26 cellular contexts compared by ENCODE assay signal in the genomic region with DNA sequence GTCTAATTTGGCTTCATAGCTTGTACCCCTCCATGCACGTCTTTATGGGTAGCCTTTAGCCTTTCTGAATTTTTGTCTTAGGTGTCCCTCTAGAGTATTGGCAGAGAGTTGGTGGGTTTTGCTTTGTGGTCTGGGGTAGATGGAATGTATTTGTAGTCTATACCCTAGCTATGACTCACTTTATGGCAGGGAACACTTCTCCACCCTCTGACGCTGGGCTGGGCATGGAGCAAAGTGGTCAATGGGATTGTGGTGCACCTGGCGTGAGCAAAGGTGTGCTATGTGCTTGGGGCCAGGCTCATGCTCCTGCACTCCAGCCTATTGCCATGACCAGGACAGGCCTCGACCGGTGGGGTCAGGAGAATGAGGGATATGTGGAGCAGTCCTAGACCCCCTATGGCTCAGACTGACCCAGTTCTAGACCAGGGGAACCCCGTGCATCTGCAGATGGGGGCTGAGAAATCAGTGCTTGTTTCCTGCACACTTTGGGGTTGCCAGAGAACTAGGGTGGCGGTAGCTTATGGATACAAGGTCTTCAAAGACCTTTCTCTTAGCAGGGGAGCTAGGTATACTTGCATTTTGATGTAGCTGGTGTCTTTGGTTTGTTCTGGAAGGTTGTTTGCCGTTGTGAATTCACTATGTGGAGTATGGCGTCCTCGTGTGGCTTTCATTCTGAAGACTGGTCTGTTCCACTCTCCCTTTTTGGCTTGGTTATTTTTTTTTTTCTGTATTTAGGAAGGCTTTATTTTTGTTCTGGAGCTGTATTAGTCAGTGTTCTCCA. TPM values are rescaled to one million over a fixed set of nuclear protein-coding genes. Genes with fewer than 3 reads are reported as not detected.
A peak's percentile ranks its signal among the peaks of the same experiment; 100 is the strongest.
DNase-seq lines count a peak whose midpoint lies in the region; ATAC-seq, FAIRE-seq and TF ChIP-seq lines count a peak whose summit lies in the region.
"Had no signal": no experiment of that assay in that cellular context is flagged by ENCODE, and none has a peak within 500 bp of the region (broad histone marks: within the 10 kb centered on the region; RNA-seq: fewer than 3 reads in every experiment).

No MANE protein-coding gene starts in this region.

- H2BK120ac ChIP-seq in H1 (replicated peaks; ENCODE audit: low read depth, low read length): no peak overlapping the region

- no peak for TF ChIP-seq POLR2A in H1 (IDR thresholded peaks at IDR 0.05; ENCODE audit: control extremely low read depth in 1 of 2, low read depth in 2 of 2, low read length in 2 of 2)
- no peak for TF ChIP-seq POLR2A in lower leg skin (IDR thresholded peaks at IDR 0.05)

- no peak overlapping the region for H2AK5ac ChIP-seq in H1 (ENCODE audit: low read depth, low read length)

- peak overlapping the region in 1 of 2 donors; percentile 21 for H3K27ac Mint-ChIP-seq in activated naive CD4-positive, alpha-beta T cell treated with anti-CD3 and anti-CD28 coated beads, Interleukin-2, amount 50 U/mL, for 72 hours
- H3K27ac Mint-ChIP-seq: activated CD4-positive, alpha-beta T cell treated with anti-CD3 and anti-CD28 coated beads for 36 hours; stimulated activated memory B cell treated with anti-CD40 and anti-IgM and Interleukin-4, amounts not matched to agents 10 μg/mL and 1 μg/mL and 100 μg/mL, for 72 hours had no signal

- H3K9me3 ChIP-seq in PC-3 (ENCODE audit: low read length) (no peaks in the 10 kb centered on the region), H1 (ENCODE audit: insufficient read depth in 2 of 2, low read depth in 1 of 2, low read length in 1 of 2) (no peaks in the 10 kb centered on the region), psoas muscle (no peaks in the 10 kb centered on the region)
- H3K9me3 ChIP-seq: lower lobe of right lung, neutrophil, SJCRH30 had no signal

- peak; percentile 58 to 64 for TF ChIP-seq RAD21 in H1 (IDR thresholded peaks at IDR 0.05 in 1 of 2, conservative IDR thresholded peaks at IDR 0.05 in 1 of 2; ENCODE audit: low read depth in 2 of 2, low read length in 2 of 2)

- H3K4me3 ChIP-seq in PC-3 (ENCODE audit: low read length): no peak overlapping the region
- H3K4me3 ChIP-seq in H1 (ENCODE audit: extremely low read depth in 1 of 4, insufficient read depth in 2 of 4, low read depth in 3 of 4, low read length in 4 of 4): no peak overlapping the region
- H3K4me3 ChIP-seq in psoas muscle: no peak overlapping the region
- no peak overlapping the region for H3K4me3 ChIP-seq in lower leg skin (ENCODE audit: low read depth, poor library complexity, severe bottlenecking)
- H3K4me3 ChIP-seq: SJCRH30, smooth muscle cell had no signal

- H3K4me2 ChIP-seq in PC-3 (ENCODE audit: low read length) (no peak overlapping the region), H1 (ENCODE audit: insufficient read depth in 1 of 2, low read depth in 2 of 2, low read length in 2 of 2) (no peak overlapping the region)

- H3K23ac ChIP-seq in H1 (ENCODE audit: insufficient read length): no peak overlapping the region

- H3K56ac ChIP-seq in H1 (replicated peaks; ENCODE audit: insufficient read length, low read depth, low read length): no peak overlapping the region

- DNase-seq in PC-3: peak; percentile 58
- DNase-seq in H1 (ENCODE audit: low read depth in 1 of 2, low spot score in 2 of 2): no peak
- DNase-seq in psoas muscle: peak; percentile 6 to 14
- DNase-seq in activated naive CD4-positive, alpha-beta T cell treated with anti-CD3 and anti-CD28 coated beads, Interleukin-2, amount 50 U/mL, for 72 hours (ENCODE audit: low spot score in 2 of 2): no peak
- no peak for DNase-seq in NCI-H1436 treated with DMSO at 0.1 percent for 48 hours (lab: John Stamatoyannopoulos, UW)
- no peak for DNase-seq in activated T-cell treated with anti-CD3 and anti-CD28 coated beads, Interleukin-2, amount 50 U/mL, for 1 hour
- no peak for DNase-seq in lower leg skin (ENCODE audit: low spot score in 2 of 2)
- DNase-seq: activated CD4-positive, alpha-beta T cell treated with anti-CD3 and anti-CD28 coated beads for 36 hours; activated gamma-delta T cell treated with Interleukin-2 at 50 U/mL for 16 hours; Calu3; cortex of kidney; DND-41; islet precursor cell; lower lobe of right lung; NCI-H1092 treated with DMSO at 0.1 percent for 48 hours; NCI-H2029 treated with DMSO at 0.1 percent for 48 hours; NCI-H345; NCI-H774; SJCRH30 had no signal

- no peak overlapping the region for H4K8ac ChIP-seq in H1 (ENCODE audit: extremely low read depth, insufficient read depth, low read length)

- POLR2A ChIA-PET in PC-3 (lab: Charles Lee; ENCODE audit: unreplicated experiment) (no interaction called here), H1 (lab: Charles Lee; ENCODE audit: partially characterized antibody) (interaction anchor here (1.3 to 2.5 kb wide), 3 partner anchors 51 to 57 kb away, joined by 5 to 24 read pairs (median 8); partner anchors contain the start of gene RPL32)

- H4K20me1 ChIP-seq in PC-3 (ENCODE audit: low read length): no peaks in the 10 kb centered on the region
- H4K20me1 ChIP-seq in H1 (replicated peaks in 1 of 2; ENCODE audit: control insufficient read depth in 1 of 2, insufficient read depth in 2 of 2, low read length in 2 of 2): no peaks in the 10 kb centered on the region

- H3K23me2 ChIP-seq in H1 (ENCODE audit: low read depth, low read length): no peaks in the 10 kb centered on the region

- no peak overlapping the region for H4K91ac ChIP-seq in H1 (replicated peaks; ENCODE audit: insufficient read length, low read length)

- H2BK20ac ChIP-seq in H1 (ENCODE audit: low read length): no peak overlapping the region

- intact Hi-C loops in PC-3 (cut with micrococcal nuclease): loop anchor here (5.0 to 10.0 kb wide), 4 partner anchors 68 to 406 kb away; partner anchors contain the start of genes MKRN2 and TSEN2
- intact Hi-C loops in psoas muscle (cut with DNase I): loop anchor here in 1 of 2 donors (5.0 kb wide), 2 partner anchors 43 to 183 kb away; no protein-coding TSS in a partner anchor
- intact Hi-C loops in lower leg skin (cut with DNase I; ENCODE audit: low total_unique reads): no loop called here

- no peak overlapping the region for H2BK12ac ChIP-seq in H1 (ENCODE audit: low read depth, low read length)

- TF ChIP-seq EP300 in H1 (IDR thresholded peaks at IDR 0.05; ENCODE audit: borderline replicate concordance in 1 of 2, low read depth in 2 of 2, low read length in 2 of 2): no peak

- no peaks in the 10 kb centered on the region for H3K27me3 ChIP-seq in PC-3 (ENCODE audit: low read length)
- H3K27me3 ChIP-seq in H1 (replicated peaks in 1 of 4; ENCODE audit: control insufficient read depth in 3 of 4, extremely low read depth in 1 of 4, insufficient read depth in 3 of 4, low read length in 3 of 4): peaks cover 0 to 9% (median 1%) of the 10 kb centered on the region in 4 experiments; a peak in 4 of 7 replicates
- H3K27me3 ChIP-seq in psoas muscle (ENCODE audit: insufficient read depth in 3 of 3, low read length in 2 of 3): no peaks in the 10 kb centered on the region

- H2BK5ac ChIP-seq in H1 (ENCODE audit: low read depth, low read length): no peak overlapping the region

- H3K14ac ChIP-seq in H1 (ENCODE audit: insufficient read length): no peak overlapping the region

- FAIRE-seq in H1 (lab: Jason Lieb, UNC): no peak
- FAIRE-seq: bronchial epithelial cell, GM12891 had no signal

- H3K79me2 ChIP-seq in PC-3 (ENCODE audit: low read length): no peaks in the 10 kb centered on the region
- H3K79me2 ChIP-seq in H1 (ENCODE audit: control insufficient read depth in 1 of 2, insufficient read depth in 2 of 2, low read length in 2 of 2): no peaks in the 10 kb centered on the region

- peak; percentile 35 for ATAC-seq in PC-3
- no peak for ATAC-seq in psoas muscle
- ATAC-seq in activated naive CD4-positive, alpha-beta T cell treated with anti-CD3 and anti-CD28 coated beads, Interleukin-2, amount 50 U/mL, for 72 hours: no peak
- ATAC-seq: activated CD4-positive, alpha-beta T cell treated with anti-CD3 and anti-CD28 coated beads for 36 hours; stimulated activated memory B cell treated with anti-CD40 and anti-IgM and Interleukin-4, amounts not matched to agents 10 μg/mL and 1 μg/mL and 100 μg/mL, for 72 hours had no signal

- peak; percentile 6 for TF ChIP-seq CTCF in GM12873 (IDR thresholded peaks at IDR 0.05; ENCODE audit: insufficient read depth, low read depth, low read length, missing control alignments)
- peak; percentile 27; the same call in 1 of the 2 replicates for TF ChIP-seq CTCF in PC-3 (conservative IDR thresholded peaks at IDR 0.05; ENCODE audit: low read depth, low read length)
- peak in 1 of 3 experiments; percentile 33; a peak in 2 of 4 replicates for TF ChIP-seq CTCF in H1 (IDR thresholded peaks at IDR 0.05; ENCODE audit: control extremely low read depth in 1 of 3, insufficient read depth in 1 of 3, low read depth in 1 of 3, low read length in 3 of 3)
- TF ChIP-seq CTCF in psoas muscle (IDR thresholded peaks at IDR 0.05): no peak
- no peak for TF ChIP-seq CTCF in lower leg skin (IDR thresholded peaks at IDR 0.05)

- H3K27ac ChIP-seq in PC-3 (ENCODE audit: low read length) (no peak overlapping the region), H1 (ENCODE audit: low read depth, low read length) (no peak overlapping the region), psoas muscle (no peak overlapping the region)
- H3K27ac ChIP-seq: lower lobe of right lung, neutrophil, SJCRH30 had no signal

- no peak overlapping the region for H3K4ac ChIP-seq in H1 (replicated peaks; ENCODE audit: insufficient read length, low read depth, low read length)

- no peak overlapping the region for H4K5ac ChIP-seq in H1 (ENCODE audit: insufficient read length, low read depth, low read length)

- 88% methylated on average over 10 of the region's 10 CpGs; no CpG with 5 or more reads in 1 of the 2 experiments for WGBS in H1 (ENCODE audit: extremely low coverage in 1 of 2, insufficient coverage in 1 of 2, insufficient read length in 1 of 2, insufficient replicate concordance in 2 of 2, low coverage in 1 of 2, low lambda C conversion rate in 2 of 2, missing lambda C conversion rate in 1 of 2), 2 experiments
- WGBS in psoas muscle, 3 donors: 87 to 93% (median 88%) methylated on average over 10 of the region's 10 CpGs
- 89 to 90% methylated on average over 10 of the region's 10 CpGs for WGBS in lower leg skin, 2 donors

- H3K18ac ChIP-seq in H1 (ENCODE audit: extremely low read depth, low read length): no peak overlapping the region

- no peak overlapping the region for H2BK15ac ChIP-seq in H1 (ENCODE audit: low read length)

- H3K79me1 ChIP-seq in H1 (ENCODE audit: low read depth, low read length): no peaks in the 10 kb centered on the region

- no peaks in the 10 kb centered on the region for H3K36me3 Mint-ChIP-seq in activated naive CD4-positive, alpha-beta T cell treated with anti-CD3 and anti-CD28 coated beads, Interleukin-2, amount 50 U/mL, for 72 hours
- H3K36me3 Mint-ChIP-seq: CD14-positive monocyte; stimulated activated memory B cell treated with anti-CD40 and anti-IgM and Interleukin-4, amounts not matched to agents 10 μg/mL and 1 μg/mL and 100 μg/mL, for 72 hours had no signal

- no peaks in the 10 kb centered on the region for H3K9me3 Mint-ChIP-seq in activated naive CD4-positive, alpha-beta T cell treated with anti-CD3 and anti-CD28 coated beads, Interleukin-2, amount 50 U/mL, for 72 hours
- H3K9me3 Mint-ChIP-seq: CD14-positive monocyte; stimulated activated memory B cell treated with anti-CD40 and anti-IgM and Interleukin-4, amounts not matched to agents 10 μg/mL and 1 μg/mL and 100 μg/mL, for 72 hours had no signal

- peaks cover 22% of the 10 kb centered on the region for H3K4me1 ChIP-seq in PC-3 (ENCODE audit: insufficient read depth, low read length)
- H3K4me1 ChIP-seq in H1 (replicated peaks in 1 of 4; ENCODE audit: control insufficient read depth in 3 of 4, insufficient read depth in 4 of 4, low read length in 3 of 4): peaks cover 0 to 2% (median 0%) of the 10 kb centered on the region in 4 experiments; a peak in 1 of 7 replicates
- peaks cover 30% of the 10 kb centered on the region for H3K4me1 ChIP-seq in psoas muscle
- H3K4me1 ChIP-seq: SJCRH30 had no signal

- BruUV-seq in PC-3 (replicated peaks; lab: Mats Ljungman, UMichigan): no TSS peak

- CTCF ChIA-PET in PC-3 (lab: Charles Lee) (interaction anchor here (0.5 to 2.6 kb wide), 6 partner anchors 23 to 575 kb away, joined by 3 to 11 read pairs (median 4); no protein-coding TSS in a partner anchor), H1 (lab: Charles Lee; ENCODE audit: partially characterized antibody) (interaction anchor here (0.9 to 14.8 kb wide), 29 partner anchors 8 to 313 kb away, joined by 3 to 353 read pairs (median 5); partner anchors contain the start of gene RPL32)

- H3K36me3 ChIP-seq in PC-3 (ENCODE audit: low read depth, low read length) (no peaks in the 10 kb centered on the region), H1 (ENCODE audit: control insufficient read depth in 2 of 4, insufficient read depth in 4 of 4, low read length in 3 of 4) (no peaks in the 10 kb centered on the region; a peak in 1 of 8 replicates), psoas muscle (ENCODE audit: insufficient read depth in 1 of 2, low read depth in 1 of 2) (no peaks in the 10 kb centered on the region)
- H3K36me3 ChIP-seq: lower lobe of right lung, neutrophil, SJCRH30 had no signal

- no peak overlapping the region for H2AFZ ChIP-seq in PC-3 (ENCODE audit: low read length)
- H2AFZ ChIP-seq in H1 (ENCODE audit: low read length): no peak overlapping the region

- no peaks in the 10 kb centered on the region for H3K9me2 ChIP-seq in PC-3 (replicated peaks; ENCODE audit: low read length)

- H3K9ac ChIP-seq in PC-3 (ENCODE audit: low read length) (no peak overlapping the region), H1 (replicated peaks in 1 of 4; ENCODE audit: extremely low read depth in 1 of 4, low read depth in 3 of 4, low read length in 3 of 4) (no peak overlapping the region)

- H3F3A ChIP-seq in PC-3 (ENCODE audit: low read length, unreplicated experiment): no peaks in the 10 kb centered on the region

RNA-seq across cellular contexts. Expression of gene RPL32, which starts 49.4 kb away (rescaled TPM):
- total RNA-seq in PC-3 (2014; rRNA removed) (2,037 and 2,663 TPM in 2 replicates), psoas muscle (1,000 to 10,000 TPM; 1,418 to 1,919 (median 1,477) TPM), lower leg skin (1,000 to 10,000 TPM; 1,042 to 3,119 (median 2,671) TPM)
- 1,954 and 2,043 TPM in 2 replicates for total RNA-seq in H1 (2021; fragmentation: NEBNext Ultra II Directional; extraction: Animal tissue kit (Norgen Biotek cat#: 25700))
- polyA plus RNA-seq in H1 (2011; rRNA removed) (995 and 1,443 TPM in 2 replicates), psoas muscle (1,000 to 10,000 TPM; 2,325 to 2,939 (median 2,347) TPM)
- 2,045 TPM for polyA plus RNA-seq in H1 (2011; cell fraction: cytosol; rRNA removed)
- polyA plus RNA-seq in H1 (2011; cell fraction: nucleus; rRNA removed): 1,718 TPM
- 3,098 to 3,462 TPM (median 3,192 TPM) in 4 replicates for polyA plus RNA-seq in H1 (2012, experiment 1 of 2)
- polyA plus RNA-seq in H1 (2012, experiment 2 of 2): 2,207 TPM
- 1,804 TPM for polyA plus RNA-seq in H1 (2013, experiment 1 of 2)
- 1,790 TPM for polyA plus RNA-seq in H1 (2013, experiment 2 of 2)
- 1,055 and 1,349 TPM in 2 replicates for polyA minus RNA-seq in H1 (2011; rRNA and poly(A)+ RNA removed)
- 973 TPM for polyA minus RNA-seq in H1 (2011; cell fraction: cytosol; rRNA and poly(A)+ RNA removed)
- 656 TPM for polyA minus RNA-seq in H1 (2011; cell fraction: nucleus; rRNA and poly(A)+ RNA removed)
- total RNA-seq in activated naive CD4-positive, alpha-beta T cell treated with anti-CD3 and anti-CD28 coated beads, Interleukin-2, amount 50 U/mL, for 72 hours: 1,000 to 10,000 TPM; 2,520 to 2,880 TPM

Comparison
In these comparisons a context has a peak if more than half of its experiments do, and no peak if none do; other contexts are left out.
1. CTCF ChIP-seq: peak in GM12873 (single experiment) and PC-3 (single experiment); none in psoas muscle (single experiment) and lower leg skin (0 of 3).
2. DNase-seq: peak in PC-3 (single experiment) and psoas muscle (2 of 2); none in H1 (0 of 2), activated naive CD4-positive, alpha-beta T cell treated with anti-CD3 and anti-CD28 coated beads, Interleukin-2, amount 50 U/mL, for 72 hours (0 of 2), NCI-H1436 treated with DMSO at 0.1 percent for 48 hours (single experiment), activated T-cell treated with anti-CD3 and anti-CD28 coated beads, Interleukin-2, amount 50 U/mL, for 1 hour (single experiment) and lower leg skin (0 of 2).